13 cellular contexts compared by ENCODE assay signal in the genomic region with DNA sequence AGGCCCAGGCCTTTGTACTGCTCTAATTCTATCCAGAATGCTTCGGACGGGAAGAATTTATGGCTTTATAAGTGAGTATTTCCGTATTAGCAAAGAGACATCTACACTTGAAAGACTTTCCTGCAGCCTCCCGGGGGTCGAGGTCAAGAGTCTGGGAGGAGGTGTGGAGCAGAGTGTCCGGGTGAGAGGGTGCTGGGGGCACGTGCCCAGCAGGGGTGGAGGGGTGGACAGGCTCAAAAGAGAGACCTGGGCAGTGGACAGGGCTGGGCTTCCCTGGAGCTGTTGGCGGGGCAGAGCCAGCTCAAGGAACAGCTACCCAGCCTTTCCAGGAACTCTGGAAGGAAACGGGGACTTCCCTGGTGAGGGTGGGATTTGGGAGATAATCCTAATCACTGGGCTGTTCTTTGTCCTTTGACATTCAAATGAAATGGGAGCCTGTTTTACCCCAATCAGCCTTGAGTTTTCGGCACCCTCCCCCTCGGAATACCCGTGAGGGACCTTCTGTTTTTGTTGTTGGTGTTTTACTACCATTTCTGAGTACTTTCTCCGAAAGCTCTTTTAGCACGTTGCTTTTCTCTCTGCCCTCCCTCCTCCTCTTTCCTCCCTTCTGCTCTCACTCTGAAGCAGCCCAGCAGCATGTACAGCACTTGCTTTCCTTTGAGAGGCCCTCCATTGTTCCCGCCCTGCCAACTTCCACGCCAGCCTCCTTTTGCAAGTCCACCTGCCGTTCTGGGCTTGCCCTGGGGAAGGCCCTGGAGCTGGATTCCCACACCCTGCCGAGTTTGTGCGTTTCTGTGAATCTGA.
DNase-seq lines count a peak whose midpoint lies in the region; ATAC-seq and TF ChIP-seq lines count a peak whose summit lies in the region.
"Had no signal": no experiment of that assay in that cellular context is flagged by ENCODE, and none has a peak within 500 bp of the region (broad histone marks: within the 10 kb centered on the region; RNA-seq: fewer than 3 reads in every experiment).

No MANE protein-coding gene starts in this region.

- no peaks in the 10 kb centered on the region for H3K36me3 ChIP-seq in HAP-1 (replicated peaks)
- H3K36me3 ChIP-seq in iPS-18a (ENCODE audit: control insufficient read depth, low read depth, low read length), result no peaks in the 10 kb centered on the region
- H3K36me3 ChIP-seq: uterus had no signal

- H3K9me3 Mint-ChIP-seq in progenitor cell of endocrine pancreas (ENCODE audit: low read depth), result no peaks in the 10 kb centered on the region

- in situ Hi-C loops in HAP-1 (cut with MboI; ENCODE audit: low sequenced_read_pairs), result no loop called here

- peaks cover 28% of the 10 kb centered on the region for H3K4me1 Mint-ChIP-seq in progenitor cell of endocrine pancreas (ENCODE audit: low read depth)

- H3K4me1 ChIP-seq in HAP-1 (peaks cover 18% of the 10 kb centered on the region), iPS-18a (ENCODE audit: control insufficient read depth, low read depth, low read length) (peaks cover 43% of the 10 kb centered on the region)

- no peak for ATAC-seq in GM21381 (IDR thresholded peaks at IDR 0.05; ENCODE audit: unreplicated experiment)
- ATAC-seq in GM21786 (IDR thresholded peaks at IDR 0.05; ENCODE audit: unreplicated experiment), result no peak

- peak overlapping the region; percentile 61 for H3K27ac ChIP-seq in iPS-18a (ENCODE audit: low read length)

- H3K9ac ChIP-seq in iPS-18a (ENCODE audit: low read length), result peak overlapping the region; percentile 63

- H3K4me3 Mint-ChIP-seq in progenitor cell of endocrine pancreas (ENCODE audit: low read depth), result no peak overlapping the region

- H3K27me3 ChIP-seq in HAP-1 (ENCODE audit: low read depth) (no peaks in the 10 kb centered on the region), iPS-18a (ENCODE audit: control insufficient read depth, insufficient read depth, low read length) (no peaks in the 10 kb centered on the region)
- H3K27me3 ChIP-seq: uterus had no signal

- H3K27me3 Mint-ChIP-seq in progenitor cell of endocrine pancreas, result peaks cover 2% of the 10 kb centered on the region

- no peak overlapping the region; the same call in 1 of the 2 replicates for H3K4me3 ChIP-seq in HAP-1
- H3K4me3 ChIP-seq in iPS-18a (ENCODE audit: low read length), result peak overlapping the region; percentile 51
- H3K4me3 ChIP-seq: uterus had no signal

- peaks cover 2% of the 10 kb centered on the region for H3K36me3 Mint-ChIP-seq in progenitor cell of endocrine pancreas (ENCODE audit: insufficient read depth)

- H3K27ac Mint-ChIP-seq in progenitor cell of endocrine pancreas, result peak overlapping the region; percentile 53

- peak; percentile 81 to 92 for DNase-seq in HAP-1 (ENCODE audit: low spot score in 2 of 2)
- peak; percentile 77 for DNase-seq in NCI-H345 (lab: John Stamatoyannopoulos, UW)
- DNase-seq in progenitor cell of endocrine pancreas (ENCODE audit: low spot score, unreplicated experiment), result no peak
- DNase-seq in cerebellar nuclear complex (lab: John Stamatoyannopoulos, UW), result no peak
- DNase-seq in CD1c-positive myeloid dendritic cell (ENCODE audit: extremely low spot score), result no peak
- DNase-seq: activated CD4-positive, CD25-positive, alpha-beta regulatory T cell treated with anti-CD3 and anti-CD28 coated beads, Interleukin-2, amount 50 U/mL, for 72 hours; activated gamma-delta T cell treated with Interleukin-2 at 50 U/mL for 16 hours; cortex of kidney; stimulated activated CD4-positive, alpha-beta T cell treated with anti-CD3 and anti-CD28 coated beads, Interleukin-2, amount 100 ng/mL, for 48 hours; uterus had no signal

- H3K9me3 ChIP-seq in HAP-1 (no peaks in the 10 kb centered on the region), iPS-18a (ENCODE audit: control insufficient read depth, low read depth, low read length) (no peaks in the 10 kb centered on the region)
- H3K9me3 ChIP-seq: uterus had no signal

- no peak for TF ChIP-seq CTCF in progenitor cell of endocrine pancreas (IDR thresholded peaks at IDR 0.05; ENCODE audit: unreplicated experiment)

Comparison
In these comparisons a context has a peak if more than half of its experiments do, and no peak if none do; other contexts are left out.
1. DNase-seq: peak in HAP-1 (2 of 2) and NCI-H345 (single experiment); none in progenitor cell of endocrine pancreas (single experiment), cerebellar nuclear complex (0 of 2) and CD1c-positive myeloid dendritic cell (single experiment).